In the genomic region with DNA sequence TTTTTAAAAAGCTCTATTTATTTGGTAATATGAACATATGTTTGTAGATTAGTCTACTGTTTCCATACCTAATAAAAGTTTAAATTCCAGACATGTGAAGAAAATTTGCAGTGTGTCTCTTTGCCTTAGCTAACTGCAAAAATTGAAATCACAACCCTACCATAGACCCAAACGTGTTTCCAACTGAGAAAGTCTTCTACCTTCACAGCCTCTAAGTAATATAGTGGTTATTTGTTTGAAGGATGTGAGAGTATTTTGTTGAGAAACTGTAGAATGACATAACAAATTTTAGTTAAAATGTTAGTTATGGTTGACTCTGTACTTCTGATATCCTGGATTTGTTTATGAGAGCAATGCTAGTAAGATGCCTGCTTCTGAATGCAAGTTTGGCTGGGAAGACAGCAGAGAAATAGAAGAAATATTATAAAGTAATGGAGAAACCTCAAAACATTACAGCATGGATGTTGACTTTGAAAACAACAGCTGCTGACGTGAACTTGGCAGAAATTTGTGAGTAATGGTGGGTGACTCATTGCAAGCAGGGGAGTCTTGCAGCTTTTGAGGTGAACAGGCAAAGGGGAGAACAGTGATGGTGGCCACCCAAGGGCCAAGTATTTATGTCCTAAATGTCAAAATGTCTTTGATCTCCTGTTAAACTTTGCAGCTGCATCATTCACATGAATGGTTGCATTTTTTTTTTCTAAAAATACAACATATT, we compare ENCODE assay signal across 8 cellular contexts. TPM values are rescaled to one million over a fixed set of nuclear protein-coding genes. Genes with fewer than 3 reads are reported as not detected.
DNase-seq lines count a peak whose midpoint lies in the region; ATAC-seq and TF ChIP-seq lines count a peak whose summit lies in the region.
"Not testable (repeated sequence)": the region's sequence is repeated elsewhere in the genome, so short reads cannot be mapped to it uniquely, and the experiment has no call there.

No MANE protein-coding gene starts in this region.

- intact Hi-C loops in PC-3 (cut with micrococcal nuclease); aorta (cut with DNase I): not testable (repeated sequence)

- not testable (repeated sequence) for H3K9me3 ChIP-seq in PC-3 (ENCODE audit: low read length); aorta (ENCODE audit: control insufficient read depth, low read length)

- peaks cover 74% of the 10 kb centered on the region for H3K79me2 ChIP-seq in PC-3 (ENCODE audit: low read length)

- peak overlapping the region; percentile 37; the same call in 1 of the 2 replicates for H3K27ac ChIP-seq in PC-3 (ENCODE audit: low read length)
- H3K27ac ChIP-seq in aorta (ENCODE audit: low read depth in 1 of 2, low read length in 2 of 2), result not testable (repeated sequence)

- H3K4me1 ChIP-seq in PC-3 (ENCODE audit: insufficient read depth, low read length), result peaks cover 53% of the 10 kb centered on the region
- H3K4me1 ChIP-seq in aorta (ENCODE audit: control insufficient read depth in 1 of 2, insufficient read depth in 2 of 2, low read length in 2 of 2), result not testable (repeated sequence)

- H3K9ac ChIP-seq in PC-3 (ENCODE audit: low read length), result not testable (repeated sequence)

- H3K4me1 Mint-ChIP-seq in activated T-cell treated with anti-CD3 and anti-CD28 coated beads, Interleukin-2, amount 50 U/mL, for 4 hours (ENCODE audit: low read depth), result peaks cover 71% of the 10 kb centered on the region

- peaks cover 14% of the 10 kb centered on the region for H3K36me3 Mint-ChIP-seq in activated T-cell treated with anti-CD3 and anti-CD28 coated beads, Interleukin-2, amount 50 U/mL, for 4 hours (ENCODE audit: insufficient read depth)

- TF ChIP-seq CTCF in PC-3 (conservative IDR thresholded peaks at IDR 0.05; ENCODE audit: low read depth, low read length), result not testable (repeated sequence)

- DNase-seq in PC-3 (peak; percentile 70), dermis blood vessel endothelial cell (peak; percentile 83), myocyte (ENCODE audit: low read depth) (peak; percentile 75), aorta (peak in 1 of 2 donors; percentile 65)
- peak; percentile 38 for DNase-seq in activated T-cell treated with anti-CD3 and anti-CD28 coated beads, Interleukin-2, amount 50 U/mL, for 4 hours

- H3K27me3 ChIP-seq in PC-3 (ENCODE audit: low read length); aorta (ENCODE audit: control insufficient read depth in 1 of 2, insufficient read depth in 2 of 2, low read length in 1 of 2): not testable (repeated sequence)

- not testable (repeated sequence) for H4K20me1 ChIP-seq in PC-3 (ENCODE audit: low read length)

- not testable (repeated sequence) for H3K36me3 ChIP-seq in PC-3 (ENCODE audit: low read depth, low read length); aorta (ENCODE audit: control insufficient read depth in 1 of 2, insufficient read depth in 2 of 2, low read length in 1 of 2)

- POLR2A ChIA-PET in PC-3 (lab: Charles Lee; ENCODE audit: unreplicated experiment), result not testable (repeated sequence)

- WGBS in aorta, 2 donors, result 5 to 13% methylated on average over 2 of the region's 2 CpGs

- peak; percentile 61 for ATAC-seq in GM18517 (IDR thresholded peaks at IDR 0.05; ENCODE audit: unreplicated experiment)
- ATAC-seq in GM21786 (IDR thresholded peaks at IDR 0.05; ENCODE audit: unreplicated experiment), result peak; percentile 60
- ATAC-seq in HG03159 (IDR thresholded peaks at IDR 0.05; ENCODE audit: unreplicated experiment), result peak; percentile 66
- ATAC-seq in PC-3, result peak; percentile 48
- ATAC-seq in activated T-cell treated with anti-CD3 and anti-CD28 coated beads, Interleukin-2, amount 50 U/mL, for 4 hours, result peak; percentile 82 to 89
- ATAC-seq in aorta (ENCODE audit: low FRiP score), result peak; percentile 74

- not testable (repeated sequence) for H3K27me3 Mint-ChIP-seq in activated T-cell treated with anti-CD3 and anti-CD28 coated beads, Interleukin-2, amount 50 U/mL, for 4 hours (ENCODE audit: low read depth)

- not testable (repeated sequence) for BruUV-seq in PC-3 (replicated peaks; lab: Mats Ljungman, UMichigan)

- H2AFZ ChIP-seq in PC-3 (ENCODE audit: low read length), result not testable (repeated sequence)

- not testable (repeated sequence) for H3K9me2 ChIP-seq in PC-3 (replicated peaks; ENCODE audit: low read length)

- CTCF ChIA-PET in PC-3 (lab: Charles Lee), result not testable (repeated sequence)

- H3K9me3 Mint-ChIP-seq in activated T-cell treated with anti-CD3 and anti-CD28 coated beads, Interleukin-2, amount 50 U/mL, for 4 hours, result not testable (repeated sequence)

- H3K4me3 Mint-ChIP-seq in activated T-cell treated with anti-CD3 and anti-CD28 coated beads, Interleukin-2, amount 50 U/mL, for 4 hours, result peak overlapping the region; percentile 42

- H3F3A ChIP-seq in PC-3 (ENCODE audit: low read length, unreplicated experiment), result not testable (repeated sequence)

- H3K4me2 ChIP-seq in PC-3 (ENCODE audit: low read length), result not testable (repeated sequence)

- not testable (repeated sequence) for H3K4me3 ChIP-seq in PC-3 (ENCODE audit: low read length); aorta (ENCODE audit: low read length in 2 of 2)

RNA-seq across cellular contexts. Expression of gene KLHL2, which starts 7.8 kb away (rescaled TPM):
- total RNA-seq in PC-3 (2014; rRNA removed) (10.0 and 11.0 TPM in 2 replicates), dermis blood vessel endothelial cell (35.6 and 45.3 TPM in 2 replicates), myocyte (31.4 and 33.2 TPM in 2 replicates), aorta (10 to 100 TPM; 28.2 to 29.8 TPM)
- 10 to 100 TPM; 13.8 to 19.3 (median 16.7) TPM for total RNA-seq in activated T-cell treated with anti-CD3 and anti-CD28 coated beads, Interleukin-2, amount 50 U/mL, for 4 hours
- 17.2 TPM for polyA plus RNA-seq in myocyte (2012)
- 10 to 100 TPM; 15.1 to 40.3 TPM for polyA plus RNA-seq in aorta
